ENCODE assay signal across 21 cellular contexts in genomic region chr13:21584973-21585592, GRCh38. TPM values are rescaled to one million over a fixed set of nuclear protein-coding genes. Genes with fewer than 3 reads are reported as not detected.
DNase-seq lines count a peak whose midpoint lies in the region; ATAC-seq and TF ChIP-seq lines count a peak whose summit lies in the region.
"Had no signal": no experiment of that assay in that cellular context is flagged by ENCODE, and none has a peak within 500 bp of the region (broad histone marks: within the 10 kb centered on the region; RNA-seq: fewer than 3 reads in every experiment).

No MANE protein-coding gene starts in this region.

- peak overlapping the region; percentile 6 to 36 (median 11) for H3K27ac Mint-ChIP-seq in nephron
- H3K27ac Mint-ChIP-seq: B cell; CD4-positive, CD25-positive, alpha-beta regulatory T cell; CD8-positive, alpha-beta T cell; H9; HFFc6 had no signal

- peak; percentile 9 for DNase-seq in NOMO-1 treated with DMSO at 0.1 percent for 48 hours (lab: John Stamatoyannopoulos, UW; ENCODE audit: unreplicated experiment)
- DNase-seq in NOMO-1 (lab: John Stamatoyannopoulos, UW; ENCODE audit: unreplicated experiment in 2 of 2): no peak
- no peak for DNase-seq in SK-N-MC (ENCODE audit: low read depth, low spot score)
- no peak for DNase-seq in H4 (ENCODE audit: low spot score)
- DNase-seq in stimulated activated naive CD8-positive, alpha-beta T cell treated with anti-CD3 and anti-CD28 coated beads, Interleukin-15, Interleukin-2, amounts not matched to agents 100 U/mL and 50 U/mL, for 24 hours: no peak
- DNase-seq: Caco-2; CD4-positive, CD25-positive, alpha-beta regulatory T cell; CD8-positive, alpha-beta T cell; DMS153; DND-41; GM23248; H9; HFFc6 had no signal

- peaks cover 10% of the 10 kb centered on the region for H3K9me3 Mint-ChIP-seq in nephron

- H3K4me1 Mint-ChIP-seq in nephron: peaks cover 47% of the 10 kb centered on the region

- H3K27me3 Mint-ChIP-seq in nephron (ENCODE audit: low read depth): no peaks in the 10 kb centered on the region
- H3K27me3 Mint-ChIP-seq: B cell; CD4-positive, CD25-positive, alpha-beta regulatory T cell had no signal

- H3K4me3 Mint-ChIP-seq in nephron: no peak overlapping the region
- H3K4me3 Mint-ChIP-seq: B cell; CD4-positive, CD25-positive, alpha-beta regulatory T cell; CD8-positive, alpha-beta T cell; H9; HFFc6 had no signal

- no peak overlapping the region for H3K4me3 ChIP-seq in SK-N-MC
- H3K4me3 ChIP-seq: BLaER1, GM12878, GM23248 had no signal

- H3K36me3 ChIP-seq in SK-N-MC (ENCODE audit: insufficient read depth, low read length): peaks cover 8% of the 10 kb centered on the region

- peaks cover 38% of the 10 kb centered on the region for H3K36me3 Mint-ChIP-seq in nephron (ENCODE audit: low read depth)

- TF ChIP-seq CTCF in nephron (IDR thresholded peaks at IDR 0.05; ENCODE audit: unreplicated experiment in 3 of 3): no peak

- peak overlapping the region; percentile 14; the same call in 1 of the 2 replicates for H3K27ac ChIP-seq in SK-N-MC
- H3K27ac ChIP-seq: 22Rv1, BLaER1, C4-2B, GM23248 had no signal

- H3K9me3 ChIP-seq in SK-N-MC (ENCODE audit: low read depth, low read length): peaks cover 8% of the 10 kb centered on the region; the same call in 1 of the 2 replicates

- H3K9ac ChIP-seq in SK-N-MC (ENCODE audit: insufficient read length): no peak overlapping the region
- H3K9ac ChIP-seq: BLaER1, GM23248 had no signal

- ATAC-seq in HG03442 (IDR thresholded peaks at IDR 0.05; ENCODE audit: unreplicated experiment): no peak
- no peak for ATAC-seq in stimulated activated naive CD8-positive, alpha-beta T cell treated with anti-CD3 and anti-CD28 coated beads, Interleukin-15, Interleukin-2, amounts not matched to agents 100 U/mL and 50 U/mL, for 24 hours
- ATAC-seq: CD8-positive, alpha-beta T cell; GM12878; HCT116 had no signal

RNA-seq across cellular contexts. Expression of gene MICU2, which starts 18.9 kb away (rescaled TPM):
- 41.4 and 43.2 TPM in 2 replicates for total RNA-seq in H4 (2014; rRNA removed; shearing (Covaris generic))
